2 cellular contexts compared by ENCODE assay signal in genomic region chr9:137278913-137279711, GRCh38.
TF ChIP-seq lines count a peak whose summit lies in the region.

No MANE protein-coding gene starts in this region.

TF ChIP-seq in GM23338, 12 proteins besides CTCF, POLR2A, EP300 and RAD21 (continued from another document):
- TF ChIP-seq, protein P1, sequence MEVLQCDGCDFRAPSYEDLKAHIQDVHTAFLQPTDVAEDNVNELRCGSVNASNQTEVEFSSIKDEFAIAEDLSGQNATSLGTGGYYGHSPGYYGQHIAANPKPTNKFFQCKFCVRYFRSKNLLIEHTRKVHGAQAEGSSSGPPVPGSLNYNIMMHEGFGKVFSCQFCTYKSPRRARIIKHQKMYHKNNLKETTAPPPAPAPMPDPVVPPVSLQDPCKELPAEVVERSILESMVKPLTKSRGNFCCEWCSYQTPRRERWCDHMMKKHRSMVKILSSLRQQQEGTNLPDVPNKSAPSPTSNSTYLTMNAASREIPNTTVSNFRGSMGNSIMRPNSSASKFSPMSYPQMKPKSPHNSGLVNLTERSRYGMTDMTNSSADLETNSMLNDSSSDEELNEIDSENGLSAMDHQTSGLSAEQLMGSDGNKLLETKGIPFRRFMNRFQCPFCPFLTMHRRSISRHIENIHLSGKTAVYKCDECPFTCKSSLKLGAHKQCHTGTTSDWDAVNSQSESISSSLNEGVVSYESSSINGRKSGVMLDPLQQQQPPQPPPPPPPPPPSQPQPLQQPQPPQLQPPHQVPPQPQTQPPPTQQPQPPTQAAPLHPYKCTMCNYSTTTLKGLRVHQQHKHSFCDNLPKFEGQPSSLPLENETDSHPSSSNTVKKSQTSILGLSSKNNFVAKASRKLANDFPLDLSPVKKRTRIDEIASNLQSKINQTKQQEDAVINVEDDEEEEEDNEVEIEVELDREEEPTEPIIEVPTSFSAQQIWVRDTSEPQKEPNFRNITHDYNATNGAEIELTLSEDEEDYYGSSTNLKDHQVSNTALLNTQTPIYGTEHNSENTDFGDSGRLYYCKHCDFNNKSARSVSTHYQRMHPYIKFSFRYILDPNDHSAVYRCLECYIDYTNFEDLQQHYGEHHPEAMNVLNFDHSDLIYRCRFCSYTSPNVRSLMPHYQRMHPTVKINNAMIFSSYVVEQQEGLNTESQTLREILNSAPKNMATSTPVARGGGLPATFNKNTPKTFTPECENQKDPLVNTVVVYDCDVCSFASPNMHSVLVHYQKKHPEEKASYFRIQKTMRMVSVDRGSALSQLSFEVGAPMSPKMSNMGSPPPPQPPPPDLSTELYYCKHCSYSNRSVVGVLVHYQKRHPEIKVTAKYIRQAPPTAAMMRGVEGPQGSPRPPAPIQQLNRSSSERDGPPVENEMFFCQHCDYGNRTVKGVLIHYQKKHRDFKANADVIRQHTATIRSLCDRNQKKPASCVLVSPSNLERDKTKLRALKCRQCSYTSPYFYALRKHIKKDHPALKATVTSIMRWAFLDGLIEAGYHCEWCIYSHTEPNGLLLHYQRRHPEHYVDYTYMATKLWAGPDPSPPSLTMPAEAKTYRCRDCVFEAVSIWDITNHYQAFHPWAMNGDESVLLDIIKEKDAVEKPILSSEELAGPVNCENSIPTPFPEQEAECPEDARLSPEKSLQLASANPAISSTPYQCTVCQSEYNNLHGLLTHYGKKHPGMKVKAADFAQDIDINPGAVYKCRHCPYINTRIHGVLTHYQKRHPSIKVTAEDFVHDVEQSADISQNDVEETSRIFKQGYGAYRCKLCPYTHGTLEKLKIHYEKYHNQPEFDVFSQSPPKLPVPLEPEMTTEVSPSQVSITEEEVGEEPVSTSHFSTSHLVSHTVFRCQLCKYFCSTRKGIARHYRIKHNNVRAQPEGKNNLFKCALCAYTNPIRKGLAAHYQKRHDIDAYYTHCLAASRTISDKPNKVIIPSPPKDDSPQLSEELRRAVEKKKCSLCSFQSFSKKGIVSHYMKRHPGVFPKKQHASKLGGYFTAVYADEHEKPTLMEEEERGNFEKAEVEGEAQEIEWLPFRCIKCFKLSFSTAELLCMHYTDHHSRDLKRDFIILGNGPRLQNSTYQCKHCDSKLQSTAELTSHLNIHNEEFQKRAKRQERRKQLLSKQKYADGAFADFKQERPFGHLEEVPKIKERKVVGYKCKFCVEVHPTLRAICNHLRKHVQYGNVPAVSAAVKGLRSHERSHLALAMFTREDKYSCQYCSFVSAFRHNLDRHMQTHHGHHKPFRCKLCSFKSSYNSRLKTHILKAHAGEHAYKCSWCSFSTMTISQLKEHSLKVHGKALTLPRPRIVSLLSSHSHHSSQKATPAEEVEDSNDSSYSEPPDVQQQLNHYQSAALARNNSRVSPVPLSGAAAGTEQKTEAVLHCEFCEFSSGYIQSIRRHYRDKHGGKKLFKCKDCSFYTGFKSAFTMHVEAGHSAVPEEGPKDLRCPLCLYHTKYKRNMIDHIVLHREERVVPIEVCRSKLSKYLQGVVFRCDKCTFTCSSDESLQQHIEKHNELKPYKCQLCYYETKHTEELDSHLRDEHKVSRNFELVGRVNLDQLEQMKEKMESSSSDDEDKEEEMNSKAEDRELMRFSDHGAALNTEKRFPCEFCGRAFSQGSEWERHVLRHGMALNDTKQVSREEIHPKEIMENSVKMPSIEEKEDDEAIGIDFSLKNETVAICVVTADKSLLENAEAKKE (CRISPR knock-in tag; IDR thresholded peaks at IDR 0.05), result no peak
- no peak for TF ChIP-seq ZNF114 (CRISPR knock-in tag; IDR thresholded peaks at IDR 0.05)
- TF ChIP-seq CREB1 (CRISPR knock-in tag; IDR thresholded peaks at IDR 0.05; ENCODE audit: low read depth), result no peak
- no peak for TF ChIP-seq STAT1 (IDR thresholded peaks at IDR 0.05; ENCODE audit: unreplicated experiment)
- TF ChIP-seq POLR2AphosphoS5 (IDR thresholded peaks at IDR 0.05; ENCODE audit: low read depth), result no peak
- TF ChIP-seq EZH2phosphoT487 (IDR thresholded peaks at IDR 0.05; ENCODE audit: unreplicated experiment), result no peak
TF ChIP-seq in GM23338: peak in this region for 0.

TF ChIP-seq in K562, 482 proteins besides CTCF, POLR2A, EP300 and RAD21 (continued from another document):
- TF ChIP-seq MLLT1 (IDR thresholded peaks at IDR 0.05), result peak in 1 of 2 experiments; percentile 78; a peak in 2 of 4 replicates
- TF ChIP-seq DIDO1 (tag; IDR thresholded peaks at IDR 0.05; ENCODE audit: low read depth), result no peak
- peak; percentile 11; the same call in 1 of the 2 replicates for TF ChIP-seq MBD1 (CRISPR knock-in tag; IDR thresholded peaks at IDR 0.05)
- 0 out of 2 replicates have a peak, but pooled peaks have one; percentile 12 for TF ChIP-seq SAFB (IDR thresholded peaks at IDR 0.05; ENCODE audit: borderline replicate concordance, low read depth, low read length)
- 0 out of 2 replicates have a peak, but pooled peaks have one; percentile 38 for TF ChIP-seq ATF3 (IDR thresholded peaks at IDR 0.05)
- TF ChIP-seq ATF3 (CRISPR knock-in tag; conservative IDR thresholded peaks at IDR 0.05), result no peak
